In genomic region chr5:38793099-38793498, GRCh38 we compare ENCODE assay signal across 27 cellular contexts. TPM values are rescaled to one million over a fixed set of nuclear protein-coding genes. Genes with fewer than 3 reads are reported as not detected.
A peak's percentile ranks its signal among the peaks of the same experiment; 100 is the strongest.
DNase-seq lines count a peak whose midpoint lies in the region; ATAC-seq and TF ChIP-seq lines count a peak whose summit lies in the region.
"Had no signal": no experiment of that assay in that cellular context is flagged by ENCODE, and none has a peak within 500 bp of the region (broad histone marks: within the 10 kb centered on the region; RNA-seq: fewer than 3 reads in every experiment).

No MANE protein-coding gene starts in this region.

- intact Hi-C loops in lower lobe of right lung (cut with DNase I), result no loop called here

- ATAC-seq in lower lobe of right lung, result peak; percentile 77 to 80
- no peak for ATAC-seq in GM18870 (IDR thresholded peaks at IDR 0.05; ENCODE audit: unreplicated experiment)
- ATAC-seq: gastroesophageal sphincter, PC-3, T-helper 17 cell had no signal

- no peaks in the 10 kb centered on the region for H3K36me3 ChIP-seq in lower lobe of right lung
- no peaks in the 10 kb centered on the region for H3K36me3 ChIP-seq in H7 (replicated peaks; ENCODE audit: control insufficient read depth, insufficient read depth, low read length)
- H3K36me3 ChIP-seq: gastroesophageal sphincter, sigmoid colon, upper lobe of left lung had no signal

- H3K9me3 ChIP-seq in lower lobe of right lung, result no peaks in the 10 kb centered on the region
- H3K9me3 ChIP-seq: gastroesophageal sphincter, sigmoid colon, upper lobe of left lung had no signal

- H3K4me1 ChIP-seq in lower lobe of right lung, result peaks cover 18% of the 10 kb centered on the region

- no peak for TF ChIP-seq CTCF in lower lobe of right lung (IDR thresholded peaks at IDR 0.05)

- H3K4me3 ChIP-seq in lower lobe of right lung (no peak overlapping the region), H7 (ENCODE audit: insufficient read depth, low read depth, low read length) (no peak overlapping the region)
- H3K4me3 ChIP-seq: gastroesophageal sphincter, hepatocyte, sigmoid colon, upper lobe of left lung had no signal

- no peak overlapping the region for H3K27ac ChIP-seq in lower lobe of right lung
- H3K27ac ChIP-seq: gastroesophageal sphincter, hepatocyte, HL-60, sigmoid colon had no signal

- H3K27me3 ChIP-seq in lower lobe of right lung (ENCODE audit: low read depth), result no peaks in the 10 kb centered on the region
- no peaks in the 10 kb centered on the region for H3K27me3 ChIP-seq in H7 (ENCODE audit: control insufficient read depth, insufficient read depth, low read length)
- H3K27me3 ChIP-seq: gastroesophageal sphincter, hepatocyte, sigmoid colon, upper lobe of left lung had no signal

- peak; percentile 88 for DNase-seq in DMS153 treated with DMSO at 0.1 percent for 48 hours (lab: John Stamatoyannopoulos, UW; ENCODE audit: unreplicated experiment)
- peak; percentile 68 to 81 for DNase-seq in NCI-H187 (lab: John Stamatoyannopoulos, UW)
- DNase-seq in NCI-H345 (lab: John Stamatoyannopoulos, UW), result peak; percentile 79
- DNase-seq in lower lobe of right lung, result no peak
- no peak for DNase-seq in H7
- DNase-seq in stimulated activated naive CD4-positive, alpha-beta T cell (lab: John Stamatoyannopoulos, UW), result no peak
- no peak for DNase-seq in C1 segment of cervical spinal cord (lab: John Stamatoyannopoulos, UW)
- DNase-seq: activated effector memory CD4-positive, alpha-beta T cell treated with anti-CD3 and anti-CD28 coated beads, Interleukin-2, amount 50 U/mL, for 16 hours; activated naive CD8-positive, alpha-beta T cell treated with anti-CD3 and anti-CD28 coated beads, Interleukin-2, amount 10 ng/mL, durations not matched to agents 7 days and 5 days; activated T-cell treated with anti-CD3 and anti-CD28 coated beads, Interleukin-2, amount 50 U/mL, for 24 hours; AML-193; aorta; CD4-positive, alpha-beta memory T cell; effector CD4-positive, alpha-beta T cell; H9; NCI-H1694; NCI-H446 treated with DMSO at 0.1 percent for 48 hours; PC-3; sigmoid colon; stimulated activated CD4-positive, alpha-beta T cell treated with anti-CD3 and anti-CD28 coated beads, Interleukin-12 subunit alpha, Interleukin-12 subunit beta, amount 100 ng/mL, for 4 hours; stimulated activated CD4-positive, alpha-beta T cell treated with anti-CD3 and anti-CD28 coated beads, Interleukin-4, amount 100 ng/mL, for 1 hour; T-helper 17 cell had no signal

RNA-seq across cellular contexts. Expression of gene OSMR, which starts 52.7 kb away (rescaled TPM):
- 61.6 TPM for total RNA-seq in lower lobe of right lung
- total RNA-seq in H7 (2014; rRNA removed; shearing (Covaris generic)), result 0.26 and 0.38 TPM in 2 replicates
- total RNA-seq: activated naive CD8-positive, alpha-beta T cell treated with anti-CD3 and anti-CD28 coated beads, Interleukin-2, amount 10 ng/mL, durations not matched to agents 7 days and 5 days; CD4-positive, alpha-beta memory T cell; T-helper 17 cell had no signal

Comparison
In these comparisons a context has a peak if more than half of its experiments do, and no peak if none do; other contexts are left out.
1. DNase-seq: peak in DMS153 treated with DMSO at 0.1 percent for 48 hours (single experiment), NCI-H187 (2 of 2) and NCI-H345 (single experiment); none in lower lobe of right lung (single experiment), H7 (single experiment), stimulated activated naive CD4-positive, alpha-beta T cell (0 of 6) and C1 segment of cervical spinal cord (0 of 14).
2. RNA of gene OSMR, which starts 52.7 kb away (total RNA-seq): 61.6 TPM in lower lobe of right lung (single experiment); 0.26 to 0.38 TPM in H7; every median in the first group is over 10 times any median in the second.